Comparison of ENCODE assay signal across 30 cellular contexts in the genomic region with DNA sequence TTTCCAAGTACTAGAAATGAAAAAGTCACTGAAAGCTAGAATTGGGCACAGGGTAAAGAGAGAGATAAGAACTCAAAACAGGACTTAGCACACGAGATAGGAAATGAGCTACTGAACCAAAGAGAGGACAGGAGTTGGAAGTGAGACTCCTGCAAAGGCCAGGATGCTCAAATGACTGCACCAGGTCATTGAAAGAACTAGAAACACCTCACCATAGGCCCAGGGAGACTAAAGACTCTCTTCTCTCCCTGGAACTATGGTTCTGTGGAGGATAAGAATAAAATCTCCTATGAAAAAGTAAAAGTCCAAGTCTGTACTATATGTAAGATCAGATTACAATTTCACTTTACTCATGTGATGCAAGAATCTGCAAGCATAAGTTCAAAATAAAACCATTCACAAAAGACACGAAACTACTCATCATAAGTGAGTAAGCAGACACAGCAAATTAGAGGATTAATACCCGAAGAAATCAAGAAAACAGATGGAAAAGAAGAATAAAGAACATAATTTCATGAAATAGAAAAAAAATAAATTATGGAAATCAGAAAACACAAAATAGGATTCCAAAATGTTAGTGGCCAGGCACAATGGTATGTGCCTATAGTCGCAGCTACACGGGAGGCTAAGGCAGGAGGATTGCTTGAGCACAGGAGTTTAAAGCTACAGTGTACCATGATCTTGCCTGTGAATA. TPM values are rescaled to one million over a fixed set of nuclear protein-coding genes. Genes with fewer than 3 reads are reported as not detected.
DNase-seq lines count a peak whose midpoint lies in the region; ATAC-seq and TF ChIP-seq lines count a peak whose summit lies in the region.
"Had no signal": no experiment of that assay in that cellular context is flagged by ENCODE, and none has a peak within 500 bp of the region (broad histone marks: within the 10 kb centered on the region; RNA-seq: fewer than 3 reads in every experiment).

No MANE protein-coding gene starts in this region.

- H3K4ac ChIP-seq in mesenchymal stem cell (ENCODE audit: low read depth in 1 of 2, low read length in 2 of 2): no peak overlapping the region

- no peaks in the 10 kb centered on the region for H3K27me3 Mint-ChIP-seq in brain
- H3K27me3 Mint-ChIP-seq: activated CD4-positive, alpha-beta T cell treated with anti-CD3 and anti-CD28 coated beads, Interleukin-2, amount 10 ng/mL, durations not matched to agents 7 days and 5 days; activated CD8-positive, alpha-beta memory T cell treated with anti-CD3 and anti-CD28 coated beads, Interleukin-2, amount 10 ng/mL, durations not matched to agents 7 days and 5 days; activated naive CD4-positive, alpha-beta T cell treated with anti-CD3 and anti-CD28 coated beads, Interleukin-2, amount 10 ng/mL, durations not matched to agents 7 days and 5 days; dendritic cell treated with granulocyte-macrophage colony-stimulating factor and Interleukin-4, amounts not matched to agents 40 ng/mL and 50 ng/mL, for 4 days; stimulated activated naive B cell treated with anti-CD40 and anti-IgM and Interleukin-4, amounts not matched to agents 10 μg/mL and 1 μg/mL and 100 μg/mL, for 72 hours; type B pancreatic cell had no signal

- no peak overlapping the region for H3K4me2 ChIP-seq in mesenchymal stem cell (ENCODE audit: low read length, poor library complexity, severe bottlenecking)
- H3K4me2 ChIP-seq: BLaER1 had no signal

- H2BK15ac ChIP-seq in mesenchymal stem cell (ENCODE audit: low read depth, poor library complexity, severe bottlenecking): no peak overlapping the region

- H3K4me1 Mint-ChIP-seq in brain: peaks cover 39% of the 10 kb centered on the region

- H4K8ac ChIP-seq in mesenchymal stem cell (ENCODE audit: low read length): no peak overlapping the region

- whole genome bisulfite sequencing in mesenchymal stem cell: 97% methylated on average over 4 of the region's 5 CpGs
- 89 to 96% (median 92%) methylated on average over 5 of the region's 5 CpGs for WGBS in adrenal gland, 4 donors

- no peak overlapping the region for H4K91ac ChIP-seq in mesenchymal stem cell (ENCODE audit: low read length)

- peak overlapping the region in 3 of 5 experiments; percentile 40 to 74 (median 68) for H3K27ac Mint-ChIP-seq in brain
- H3K27ac Mint-ChIP-seq: activated CD4-positive, alpha-beta T cell treated with anti-CD3 and anti-CD28 coated beads, Interleukin-2, amount 10 ng/mL, durations not matched to agents 7 days and 5 days; activated CD8-positive, alpha-beta memory T cell treated with anti-CD3 and anti-CD28 coated beads, Interleukin-2, amount 10 ng/mL, durations not matched to agents 7 days and 5 days; activated naive CD4-positive, alpha-beta T cell treated with anti-CD3 and anti-CD28 coated beads, Interleukin-2, amount 10 ng/mL, durations not matched to agents 7 days and 5 days; activated T-helper 1 cell treated with anti-CD3 and anti-CD28 coated beads, Interleukin-12 subunit alpha, Interleukin-12 subunit beta, Interleukin-2, Interleukin-4 antibody, amounts not matched to agents 30 ng/mL and 10 ng/mL and 1 ng/mL, durations not matched to agents 14 hours and 24 hours and 36 hours; dendritic cell treated with granulocyte-macrophage colony-stimulating factor and Interleukin-4, amounts not matched to agents 40 ng/mL and 50 ng/mL, for 4 days; H9; immature natural killer cell; nephron; stimulated activated naive B cell treated with anti-CD40 and anti-IgM and Interleukin-4, amounts not matched to agents 10 μg/mL and 1 μg/mL and 100 μg/mL, for 72 hours; type B pancreatic cell had no signal

- no peak overlapping the region for H2BK12ac ChIP-seq in mesenchymal stem cell (ENCODE audit: low read length in 2 of 2)

- POLR2A ChIA-PET in A673 (lab: Charles Lee; ENCODE audit: low non-redundant PET): no interaction called here
- POLR2A ChIA-PET in HEK293 (lab: Yijun Ruan, JAX): no interaction called here

- H3K36me3 ChIP-seq in A673 (ENCODE audit: insufficient read depth, low read length, poor library complexity, severe bottlenecking) (no peaks in the 10 kb centered on the region), HEK293 (ENCODE audit: control insufficient read depth in 2 of 2, insufficient read depth in 1 of 2, low read length in 2 of 2) (peaks cover 6 to 8% of the 10 kb centered on the region in 2 experiments; a peak in 2 of 3 replicates), mesenchymal stem cell (ENCODE audit: control insufficient read depth in 1 of 2, insufficient read depth in 2 of 2, low read depth in 1 of 2, low read length in 2 of 2) (peaks cover 3 to 43% of the 10 kb centered on the region in 2 experiments), adrenal gland (replicated peaks in 1 of 2) (peaks cover 0 to 10% of the 10 kb centered on the region in 2 donors)

- H3K4me3 ChIP-seq in A673 (ENCODE audit: low read depth, low read length, poor library complexity, severe bottlenecking): no peak overlapping the region
- no peak overlapping the region for H3K4me3 ChIP-seq in HEK293 (ENCODE audit: low read depth, low read length)
- H3K4me3 ChIP-seq in mesenchymal stem cell (ENCODE audit: insufficient read depth in 1 of 2, low read depth in 1 of 2, low read length in 2 of 2): no peak overlapping the region
- H3K4me3 ChIP-seq in adrenal gland: no peak overlapping the region
- H3K4me3 ChIP-seq: BLaER1, cardiac muscle cell, esophagus squamous epithelium had no signal

- TF ChIP-seq POLR2A in adrenal gland (IDR thresholded peaks at IDR 0.05): no peak

- no peak overlapping the region for H2BK120ac ChIP-seq in mesenchymal stem cell (ENCODE audit: low read depth, low read length)

- no peak overlapping the region for H3K9ac ChIP-seq in mesenchymal stem cell (ENCODE audit: low read length)
- H3K9ac ChIP-seq: BLaER1 had no signal

- H2AFZ ChIP-seq in mesenchymal stem cell (ENCODE audit: low read depth, low read length): no peak overlapping the region

- no peak overlapping the region for H2AK5ac ChIP-seq in mesenchymal stem cell (ENCODE audit: low read length, severe bottlenecking)

- peaks cover 29% of the 10 kb centered on the region for H3K36me3 Mint-ChIP-seq in brain

- no peak overlapping the region for H2BK5ac ChIP-seq in mesenchymal stem cell (ENCODE audit: low read depth, low read length, poor library complexity, severe bottlenecking)

- peaks cover 11% of the 10 kb centered on the region for H3K79me1 ChIP-seq in mesenchymal stem cell (replicated peaks; ENCODE audit: low read length, poor library complexity, severe bottlenecking)

- intact Hi-C loops in A673 (cut with micrococcal nuclease; ENCODE audit: unreplicated experiment): no loop called here
- intact Hi-C loops in adrenal gland (cut with DNase I): no loop called here

- ATAC-seq in GM18861 (IDR thresholded peaks at IDR 0.05; ENCODE audit: unreplicated experiment): no peak
- ATAC-seq: activated CD8-positive, alpha-beta memory T cell treated with anti-CD3 and anti-CD28 coated beads, Interleukin-2, amount 10 ng/mL, durations not matched to agents 7 days and 5 days; stimulated activated naive B cell treated with anti-CD40 and anti-IgM and Interleukin-4, amounts not matched to agents 10 μg/mL and 1 μg/mL and 100 μg/mL, for 72 hours had no signal

- no peaks in the 10 kb centered on the region for H3K27me3 ChIP-seq in A673 (replicated peaks; ENCODE audit: insufficient read depth, low read depth, low read length, poor library complexity)
- no peaks in the 10 kb centered on the region for H3K27me3 ChIP-seq in mesenchymal stem cell (ENCODE audit: control insufficient read depth in 1 of 2, insufficient read depth in 1 of 2, low read length in 2 of 2)
- H3K27me3 ChIP-seq in adrenal gland: no peaks in the 10 kb centered on the region
- H3K27me3 ChIP-seq: BLaER1, cardiac muscle cell, esophagus squamous epithelium had no signal

- H3K9me3 Mint-ChIP-seq in brain: no peaks in the 10 kb centered on the region
- H3K9me3 Mint-ChIP-seq: activated CD4-positive, alpha-beta T cell treated with anti-CD3 and anti-CD28 coated beads, Interleukin-2, amount 10 ng/mL, durations not matched to agents 7 days and 5 days; activated naive CD4-positive, alpha-beta T cell treated with anti-CD3 and anti-CD28 coated beads, Interleukin-2, amount 10 ng/mL, durations not matched to agents 7 days and 5 days; activated T-helper 1 cell treated with anti-CD3 and anti-CD28 coated beads, Interleukin-12 subunit alpha, Interleukin-12 subunit beta, Interleukin-2, Interleukin-4 antibody, amounts not matched to agents 30 ng/mL and 10 ng/mL and 1 ng/mL, durations not matched to agents 14 hours and 24 hours and 36 hours; dendritic cell treated with granulocyte-macrophage colony-stimulating factor and Interleukin-4, amounts not matched to agents 40 ng/mL and 50 ng/mL, for 4 days; H9; immature natural killer cell; nephron; stimulated activated naive B cell treated with anti-CD40 and anti-IgM and Interleukin-4, amounts not matched to agents 10 μg/mL and 1 μg/mL and 100 μg/mL, for 72 hours; type B pancreatic cell had no signal

- DNase-seq in A673 (ENCODE audit: low spot score) (peak; percentile 10), fibroblast of peridontal ligament (ENCODE audit: extremely low read depth) (peak; percentile 71), mesenchymal stem cell (no peak), adrenal gland (no peak)
- no peak for DNase-seq in stimulated activated CD4-positive, alpha-beta T cell treated with anti-CD3 and anti-CD28 coated beads, Interleukin-15, amount 100 ng/mL, for 24 hours
- DNase-seq: activated CD4-positive, alpha-beta T cell treated with anti-CD3 and anti-CD28 coated beads, Interleukin-2, amount 10 ng/mL, durations not matched to agents 7 days and 5 days; activated CD8-positive, alpha-beta memory T cell treated with anti-CD3 and anti-CD28 coated beads, Interleukin-2, amount 10 ng/mL, durations not matched to agents 7 days and 5 days; activated naive CD4-positive, alpha-beta T cell treated with anti-CD3 and anti-CD28 coated beads, Interleukin-2, amount 10 ng/mL, durations not matched to agents 7 days and 5 days; amniotic stem cell; DMS153; esophagus squamous epithelium; H9; immature natural killer cell; mammary epithelial cell; NCI-H1092; NCI-H1694; NCI-H446 treated with DMSO at 0.1 percent for 48 hours; NCI-H82; SIG-M5; stimulated activated naive B cell treated with anti-CD40 and anti-IgM and Interleukin-4, amounts not matched to agents 10 μg/mL and 1 μg/mL and 100 μg/mL, for 72 hours; T-helper 9 cell had no signal

- H3K4me1 ChIP-seq in A673 (ENCODE audit: insufficient read depth, low read length, poor library complexity, severe bottlenecking): peaks cover 5% of the 10 kb centered on the region
- no peaks in the 10 kb centered on the region for H3K4me1 ChIP-seq in HEK293 (ENCODE audit: control insufficient read depth, insufficient read depth, low read length)
- H3K4me1 ChIP-seq in mesenchymal stem cell (ENCODE audit: control insufficient read depth, insufficient read depth, low read depth, low read length): peaks cover 2% of the 10 kb centered on the region
- peaks cover 5 to 22% of the 10 kb centered on the region in 2 donors for H3K4me1 ChIP-seq in adrenal gland (replicated peaks in 1 of 2)

- no TSS peak for BruUV-seq in A673 (replicated peaks; lab: Mats Ljungman, UMichigan)

- H3K14ac ChIP-seq in mesenchymal stem cell (ENCODE audit: low read length in 2 of 2): no peak overlapping the region

- H3K9me3 ChIP-seq in A673 (ENCODE audit: low read depth, low read length, poor library complexity, severe bottlenecking) (no peaks in the 10 kb centered on the region), HEK293 (ENCODE audit: control insufficient read depth, insufficient read depth, low read depth, low read length) (no peaks in the 10 kb centered on the region), mesenchymal stem cell (ENCODE audit: control insufficient read depth, low read length) (no peaks in the 10 kb centered on the region), adrenal gland (replicated peaks in 1 of 3) (no peaks in the 10 kb centered on the region)
- H3K9me3 ChIP-seq: BLaER1, esophagus squamous epithelium had no signal

- CTCF ChIA-PET in A673 (lab: Charles Lee): no interaction called here
- CTCF ChIA-PET in HEK293 (lab: Yijun Ruan, JAX): interaction anchor here (0.6 kb wide), 1 partner anchor 34 kb away, joined by 4 read pairs; no protein-coding TSS in a partner anchor

- H3K27ac ChIP-seq in A673 (ENCODE audit: low read depth, low read length, poor library complexity, severe bottlenecking) (peak overlapping the region; percentile 49), HEK293 (ENCODE audit: extremely low read depth, low read depth, low read length) (no peak overlapping the region), mesenchymal stem cell (ENCODE audit: low read length, poor library complexity, severe bottlenecking) (no peak overlapping the region), adrenal gland (no peak overlapping the region)
- H3K27ac ChIP-seq: BLaER1, cardiac muscle cell, esophagus squamous epithelium had no signal

- no peak overlapping the region for H3K18ac ChIP-seq in mesenchymal stem cell (ENCODE audit: low read depth in 1 of 2, low read length in 2 of 2)

- H3K4me3 Mint-ChIP-seq in brain: peak overlapping the region in 2 of 5 experiments; percentile 46 to 78
- H3K4me3 Mint-ChIP-seq: activated CD4-positive, alpha-beta T cell treated with anti-CD3 and anti-CD28 coated beads, Interleukin-2, amount 10 ng/mL, durations not matched to agents 7 days and 5 days; activated CD8-positive, alpha-beta memory T cell treated with anti-CD3 and anti-CD28 coated beads, Interleukin-2, amount 10 ng/mL, durations not matched to agents 7 days and 5 days; activated naive CD4-positive, alpha-beta T cell treated with anti-CD3 and anti-CD28 coated beads, Interleukin-2, amount 10 ng/mL, durations not matched to agents 7 days and 5 days; activated T-helper 1 cell treated with anti-CD3 and anti-CD28 coated beads, Interleukin-12 subunit alpha, Interleukin-12 subunit beta, Interleukin-2, Interleukin-4 antibody, amounts not matched to agents 30 ng/mL and 10 ng/mL and 1 ng/mL, durations not matched to agents 14 hours and 24 hours and 36 hours; dendritic cell treated with granulocyte-macrophage colony-stimulating factor and Interleukin-4, amounts not matched to agents 40 ng/mL and 50 ng/mL, for 4 days; H9; immature natural killer cell; nephron; stimulated activated naive B cell treated with anti-CD40 and anti-IgM and Interleukin-4, amounts not matched to agents 10 μg/mL and 1 μg/mL and 100 μg/mL, for 72 hours; type B pancreatic cell had no signal

- H3K23ac ChIP-seq in mesenchymal stem cell (ENCODE audit: low read length in 2 of 2): no peak overlapping the region

- no peak for TF ChIP-seq CTCF in A673 (conservative IDR thresholded peaks at IDR 0.05; ENCODE audit: low read depth, low read length)
- no peak for TF ChIP-seq CTCF in HEK293 (tag by site-specific recombination; IDR thresholded peaks at IDR 0.05)
- TF ChIP-seq CTCF in brain (conservative IDR thresholded peaks at IDR 0.05): no peak
- TF ChIP-seq CTCF in adrenal gland (IDR thresholded peaks at IDR 0.05): no peak

RNA-seq across cellular contexts. Expression of a gene that starts 6.5 kb away (rescaled TPM):
- 37.5 and 38.7 TPM in 2 replicates for total RNA-seq in A673 (2021)
- polyA plus RNA-seq in brain (ENCODE audit: insufficient read depth, low read depth, low replicate concordance): 34.8 TPM
- 22.8 TPM for polyA plus RNA-seq in mesenchymal stem cell (2013, experiment 1 of 2)
- 22.6 TPM for polyA plus RNA-seq in mesenchymal stem cell (2013, experiment 2 of 2)
- 10 to 100 TPM; 36.5 to 51.8 (median 44.3) TPM for total RNA-seq in adrenal gland
- polyA plus RNA-seq in adrenal gland: 10 to 100 TPM; 22.0 to 50.5 (median 50.0) TPM

RNA-seq across cellular contexts. Expression of a gene that starts 37.0 kb away (rescaled TPM):
- total RNA-seq in A673 (2021) (152 and 154 TPM in 2 replicates), adrenal gland (10 to 100 TPM; 39.4 to 91.2 (median 77.2) TPM)
- polyA plus RNA-seq in brain (ENCODE audit: insufficient read depth, low read depth, low replicate concordance) (50.5 TPM), adrenal gland (100 to 1,000 TPM in 1 of 3 donors, 10 to 100 TPM in 2; 52.4 to 122 (median 64.3) TPM)
- polyA plus RNA-seq in mesenchymal stem cell (2013, experiment 1 of 2): 92.2 TPM
- polyA plus RNA-seq in mesenchymal stem cell (2013, experiment 2 of 2): 94.3 TPM

Comparison
In these comparisons a context has a peak if more than half of its experiments do, and no peak if none do; other contexts are left out.
1. DNase-seq: peak in A673 (single experiment) and fibroblast of peridontal ligament (single experiment); none in mesenchymal stem cell (single experiment), stimulated activated CD4-positive, alpha-beta T cell treated with anti-CD3 and anti-CD28 coated beads, Interleukin-15, amount 100 ng/mL, for 24 hours (single experiment) and adrenal gland (0 of 7).